ENCODE assay signal across 8 cellular contexts in genomic region chr17:81514485-81514734, GRCh38. TPM values are rescaled to one million over a fixed set of nuclear protein-coding genes. Genes with fewer than 3 reads are reported as not detected.
DNase-seq lines count a peak whose midpoint lies in the region; ATAC-seq and TF ChIP-seq lines count a peak whose summit lies in the region.

No MANE protein-coding gene starts in this region.

- ATAC-seq in gastrocnemius medialis: no peak
- no peak for ATAC-seq in GM21786 (IDR thresholded peaks at IDR 0.05; ENCODE audit: unreplicated experiment)

- in situ Hi-C loops in gastrocnemius medialis (cut with MboI; ENCODE audit: low sequenced_read_pairs in 4 of 4): no loop called here

- H3K4me3 ChIP-seq in GM12865 (ENCODE audit: low read depth, low read length) (peak overlapping the region; percentile 89), SJCRH30 (peak overlapping the region; percentile 81), fibroblast of the aortic adventitia (ENCODE audit: low read depth, low read length) (peak overlapping the region; percentile 66), gastrocnemius medialis (peak overlapping the region; percentile 76 to 95 (median 86))

- no peaks in the 10 kb centered on the region for H3K27me3 ChIP-seq in SJCRH30
- H3K27me3 ChIP-seq in gastrocnemius medialis: peaks cover 0 to 7% (median 0%) of the 10 kb centered on the region in 3 donors

- no peak for TF ChIP-seq CTCF in GM12865 (IDR thresholded peaks at IDR 0.05; ENCODE audit: insufficient read depth, low read depth, low read length, missing control alignments)
- no peak for TF ChIP-seq CTCF in fibroblast of the aortic adventitia (IDR thresholded peaks at IDR 0.05; ENCODE audit: insufficient read depth, low read length)
- TF ChIP-seq CTCF in gastrocnemius medialis (IDR thresholded peaks at IDR 0.05 in 4 of 5, conservative IDR thresholded peaks at IDR 0.05 in 1 of 5): no peak

- H3K27ac ChIP-seq in SJCRH30: peak overlapping the region; percentile 56
- peak overlapping the region; percentile 91 to 100 (median 99) for H3K27ac ChIP-seq in gastrocnemius medialis

- peaks cover 29% of the 10 kb centered on the region for H3K36me3 ChIP-seq in SJCRH30
- peaks cover 0 to 27% of the 10 kb centered on the region in 2 donors for H3K36me3 ChIP-seq in gastrocnemius medialis

- intact Hi-C loops in gastrocnemius medialis (cut with DNase I; ENCODE audit: low total_unique reads): loop anchor here (5.0 kb wide), 1 partner anchor 38 kb away; the partner anchor contains the start of gene FAAP100

- H3K9me3 ChIP-seq in SJCRH30 (replicated peaks) (no peaks in the 10 kb centered on the region), gastrocnemius medialis (no peaks in the 10 kb centered on the region)

- H3K4me1 ChIP-seq in SJCRH30: peaks cover 27% of the 10 kb centered on the region
- H3K4me1 ChIP-seq in gastrocnemius medialis: peaks cover 30 to 44% of the 10 kb centered on the region in 2 donors

- DNase-seq in GM12865 (ENCODE audit: low read depth): no peak
- no peak for DNase-seq in SJCRH30
- no peak for DNase-seq in fibroblast of the aortic adventitia (ENCODE audit: low read depth)
- no peak for DNase-seq in gastrocnemius medialis
- DNase-seq in iPS-NIHi7 (ENCODE audit: extremely low spot score): no peak
- DNase-seq in NCI-H2029 treated with DMSO at 0.1 percent for 48 hours (lab: John Stamatoyannopoulos, UW): no peak
- no peak for DNase-seq in cortex of kidney (lab: John Stamatoyannopoulos, UW)

- TF ChIP-seq POLR2A in gastrocnemius medialis (IDR thresholded peaks at IDR 0.05): no peak

RNA-seq across cellular contexts. Expression of gene ACTG1, which starts 1.8 kb away (rescaled TPM):
- 2,768 and 3,121 TPM in 2 replicates for total RNA-seq in SJCRH30 (2014; rRNA removed; shearing (Covaris generic))
- total RNA-seq in fibroblast of the aortic adventitia (ENCODE audit: low replicate concordance) (3,211 and 6,650 TPM in 2 replicates), gastrocnemius medialis (100 to 1,000 TPM; 322 to 934 (median 415) TPM)

RNA-seq across cellular contexts. Expression of gene FSCN2, which starts 13.8 kb away (rescaled TPM):
- 0.43 and 0.61 TPM in 2 replicates for total RNA-seq in SJCRH30 (2014; rRNA removed; shearing (Covaris generic))
- total RNA-seq in fibroblast of the aortic adventitia (ENCODE audit: low replicate concordance): 1.3 and 1.8 TPM in 2 replicates
- total RNA-seq in gastrocnemius medialis: under 1 TPM in 2 of 4 donors, not detected in 2; 0.20 to 0.46 TPM

RNA-seq across cellular contexts. Expression of gene FAAP100, which starts 37.7 kb away (rescaled TPM):
- 52.3 and 60.7 TPM in 2 replicates for total RNA-seq in SJCRH30 (2014; rRNA removed; shearing (Covaris generic))
- total RNA-seq in fibroblast of the aortic adventitia (ENCODE audit: low replicate concordance): 31.7 and 32.4 TPM in 2 replicates
- total RNA-seq in gastrocnemius medialis: 10 to 100 TPM; 14.4 to 27.9 (median 15.6) TPM
